Comparison of ENCODE assay signal across 14 cellular contexts in genomic region chr3:130013246-130013645, GRCh38. TPM values are rescaled to one million over a fixed set of nuclear protein-coding genes. Genes with fewer than 3 reads are reported as not detected.
"Had no signal": no experiment of that assay in that cellular context is flagged by ENCODE, and none has a peak within 500 bp of the region (broad histone marks: within the 10 kb centered on the region; RNA-seq: fewer than 3 reads in every experiment).

No MANE protein-coding gene starts in this region.

RNA-seq across cellular contexts. Expression of gene TRH, which starts 38.7 kb away (rescaled TPM):
- total RNA-seq: naive thymus-derived CD4-positive, alpha-beta T cell; naive thymus-derived CD8-positive, alpha-beta T cell; natural killer cell; natural killer cell treated with Interleukin-12 subunit alpha and Interleukin-12 subunit beta and Interleukin-15 and Interleukin-18, amount 100 ng/mL, for 72 hours; osteocyte; pancreas; psoas muscle; pulmonary artery endothelial cell; renal cortical epithelial cell; right cardiac atrium; right lobe of liver; sciatic nerve; sigmoid colon; smooth muscle cell had no signal
